Comparison of ENCODE assay signal across 1 cellular context in the genomic region with DNA sequence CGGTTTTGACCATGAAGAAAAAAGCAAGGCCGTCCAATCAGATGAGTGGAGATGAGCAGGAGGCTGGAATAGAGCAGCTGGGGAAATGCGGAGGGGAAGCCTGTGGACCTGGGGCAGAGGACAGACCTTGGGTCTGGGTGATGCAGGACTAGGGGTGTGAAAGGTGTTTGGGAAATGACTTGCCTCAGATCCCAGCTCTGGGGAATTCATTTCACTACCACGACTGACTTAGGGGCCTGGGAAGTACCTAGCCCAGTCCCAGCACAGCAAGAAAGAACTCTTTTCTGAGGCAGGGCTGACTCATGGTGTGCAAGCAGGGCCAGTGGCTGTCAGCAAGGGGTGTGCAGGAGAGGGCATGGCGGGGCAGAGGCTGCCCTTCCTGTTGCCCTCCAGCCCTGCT.
TF ChIP-seq lines count a peak whose summit lies in the region.

No MANE protein-coding gene starts in this region.

TF ChIP-seq in GM12878, 131 proteins besides CTCF, POLR2A, EP300 and RAD21 (continued from another document and continues in another):
- TF ChIP-seq, protein P1, sequence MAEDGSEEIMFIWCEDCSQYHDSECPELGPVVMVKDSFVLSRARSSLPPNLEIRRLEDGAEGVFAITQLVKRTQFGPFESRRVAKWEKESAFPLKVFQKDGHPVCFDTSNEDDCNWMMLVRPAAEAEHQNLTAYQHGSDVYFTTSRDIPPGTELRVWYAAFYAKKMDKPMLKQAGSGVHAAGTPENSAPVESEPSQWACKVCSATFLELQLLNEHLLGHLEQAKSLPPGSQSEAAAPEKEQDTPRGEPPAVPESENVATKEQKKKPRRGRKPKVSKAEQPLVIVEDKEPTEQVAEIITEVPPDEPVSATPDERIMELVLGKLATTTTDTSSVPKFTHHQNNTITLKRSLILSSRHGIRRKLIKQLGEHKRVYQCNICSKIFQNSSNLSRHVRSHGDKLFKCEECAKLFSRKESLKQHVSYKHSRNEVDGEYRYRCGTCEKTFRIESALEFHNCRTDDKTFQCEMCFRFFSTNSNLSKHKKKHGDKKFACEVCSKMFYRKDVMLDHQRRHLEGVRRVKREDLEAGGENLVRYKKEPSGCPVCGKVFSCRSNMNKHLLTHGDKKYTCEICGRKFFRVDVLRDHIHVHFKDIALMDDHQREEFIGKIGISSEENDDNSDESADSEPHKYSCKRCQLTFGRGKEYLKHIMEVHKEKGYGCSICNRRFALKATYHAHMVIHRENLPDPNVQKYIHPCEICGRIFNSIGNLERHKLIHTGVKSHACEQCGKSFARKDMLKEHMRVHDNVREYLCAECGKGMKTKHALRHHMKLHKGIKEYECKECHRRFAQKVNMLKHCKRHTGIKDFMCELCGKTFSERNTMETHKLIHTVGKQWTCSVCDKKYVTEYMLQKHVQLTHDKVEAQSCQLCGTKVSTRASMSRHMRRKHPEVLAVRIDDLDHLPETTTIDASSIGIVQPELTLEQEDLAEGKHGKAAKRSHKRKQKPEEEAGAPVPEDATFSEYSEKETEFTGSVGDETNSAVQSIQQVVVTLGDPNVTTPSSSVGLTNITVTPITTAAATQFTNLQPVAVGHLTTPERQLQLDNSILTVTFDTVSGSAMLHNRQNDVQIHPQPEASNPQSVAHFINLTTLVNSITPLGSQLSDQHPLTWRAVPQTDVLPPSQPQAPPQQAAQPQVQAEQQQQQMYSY (CRISPR knock-in tag; IDR thresholded peaks at IDR 0.05), result no peak
- TF ChIP-seq SIX5 (IDR thresholded peaks at IDR 0.05; ENCODE audit: low read depth, low read length, severe bottlenecking) (no peak), KLF5 (IDR thresholded peaks at IDR 0.05; ENCODE audit: partially characterized antibody) (no peak), TBL1XR1 (IDR thresholded peaks at IDR 0.05; ENCODE audit: low read depth, low read length) (no peak), CREM (IDR thresholded peaks at IDR 0.05; ENCODE audit: low read depth) (peak; percentile 14; the same call in 1 of the 2 replicates), ZNF274 (IDR thresholded peaks at IDR 0.05; ENCODE audit: insufficient read depth, insufficient read length) (no peak), SMARCA5 (IDR thresholded peaks at IDR 0.05) (no peak), MEF2B (IDR thresholded peaks at IDR 0.05; ENCODE audit: partially characterized antibody, poor library complexity, severe bottlenecking) (peak; percentile 95), CBFB (IDR thresholded peaks at IDR 0.05; ENCODE audit: low read depth) (no peak), CHD4 (IDR thresholded peaks at IDR 0.05) (no peak), NBN (IDR thresholded peaks at IDR 0.05) (peak; percentile 72), TARDBP (IDR thresholded peaks at IDR 0.05; ENCODE audit: borderline replicate concordance) (no peak), PAX5 (IDR thresholded peaks at IDR 0.05; ENCODE audit: borderline replicate concordance, low read depth, low read length) (peak; percentile 64; the same call in 1 of the 2 replicates), MEF2A (IDR thresholded peaks at IDR 0.05; ENCODE audit: insufficient read depth, low read depth, low read length) (no peak), WRNIP1 (IDR thresholded peaks at IDR 0.05; ENCODE audit: borderline replicate concordance, low read depth, low read length) (no peak), E4F1 (IDR thresholded peaks at IDR 0.05; ENCODE audit: borderline replicate concordance, partially characterized antibody) (no peak), PML (IDR thresholded peaks at IDR 0.05; ENCODE audit: low read length) (no peak), MYC (IDR thresholded peaks at IDR 0.05; ENCODE audit: insufficient read depth, insufficient read length, insufficient replicate concordance, low read length, severe bottlenecking) (no peak), GABPA (IDR thresholded peaks at IDR 0.05; ENCODE audit: low read depth) (no peak), PKNOX1 (IDR thresholded peaks at IDR 0.05) (no peak), IKZF1 (conservative IDR thresholded peaks at IDR 0.05) (peak; percentile 85), NFIC (IDR thresholded peaks at IDR 0.05; ENCODE audit: low read depth, low read length) (no peak; the same call in 1 of the 2 replicates), ATF3 (IDR thresholded peaks at IDR 0.05; ENCODE audit: borderline replicate concordance, extremely low read depth, low read depth, low read length) (no peak), FOXK2 (IDR thresholded peaks at IDR 0.05) (no peak), SREBF2 (IDR thresholded peaks at IDR 0.05; ENCODE audit: low read length) (no peak), BCL3 (IDR thresholded peaks at IDR 0.05; ENCODE audit: borderline replicate concordance, insufficient read depth, low read depth, low read length, poor library complexity, severe bottlenecking) (peak; percentile 96), YY1 (IDR thresholded peaks at IDR 0.05; ENCODE audit: low read depth, low read length) (no peak; the same call in 1 of the 2 replicates), RAD51 (IDR thresholded peaks at IDR 0.05) (no peak), KDM1A (IDR thresholded peaks at IDR 0.05; ENCODE audit: borderline replicate concordance) (no peak), SREBF1 (IDR thresholded peaks at IDR 0.05; ENCODE audit: low read length) (no peak), SMAD1 (IDR thresholded peaks at IDR 0.05; ENCODE audit: low read depth, partially characterized antibody) (no peak), RBBP5 (conservative IDR thresholded peaks at IDR 0.05) (no peak), ASH2L (IDR thresholded peaks at IDR 0.05; ENCODE audit: borderline replicate concordance, low read depth) (no peak), ZNF24 (IDR thresholded peaks at IDR 0.05) (no peak), NR2F1 (conservative IDR thresholded peaks at IDR 0.05) (peak; percentile 77)
- TF ChIP-seq, protein P2, sequence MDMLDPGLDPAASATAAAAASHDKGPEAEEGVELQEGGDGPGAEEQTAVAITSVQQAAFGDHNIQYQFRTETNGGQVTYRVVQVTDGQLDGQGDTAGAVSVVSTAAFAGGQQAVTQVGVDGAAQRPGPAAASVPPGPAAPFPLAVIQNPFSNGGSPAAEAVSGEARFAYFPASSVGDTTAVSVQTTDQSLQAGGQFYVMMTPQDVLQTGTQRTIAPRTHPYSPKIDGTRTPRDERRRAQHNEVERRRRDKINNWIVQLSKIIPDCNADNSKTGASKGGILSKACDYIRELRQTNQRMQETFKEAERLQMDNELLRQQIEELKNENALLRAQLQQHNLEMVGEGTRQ (IDR thresholded peaks at IDR 0.05; ENCODE audit: borderline replicate concordance, low read depth, low read length), result no peak
- TF ChIP-seq, protein P3, sequence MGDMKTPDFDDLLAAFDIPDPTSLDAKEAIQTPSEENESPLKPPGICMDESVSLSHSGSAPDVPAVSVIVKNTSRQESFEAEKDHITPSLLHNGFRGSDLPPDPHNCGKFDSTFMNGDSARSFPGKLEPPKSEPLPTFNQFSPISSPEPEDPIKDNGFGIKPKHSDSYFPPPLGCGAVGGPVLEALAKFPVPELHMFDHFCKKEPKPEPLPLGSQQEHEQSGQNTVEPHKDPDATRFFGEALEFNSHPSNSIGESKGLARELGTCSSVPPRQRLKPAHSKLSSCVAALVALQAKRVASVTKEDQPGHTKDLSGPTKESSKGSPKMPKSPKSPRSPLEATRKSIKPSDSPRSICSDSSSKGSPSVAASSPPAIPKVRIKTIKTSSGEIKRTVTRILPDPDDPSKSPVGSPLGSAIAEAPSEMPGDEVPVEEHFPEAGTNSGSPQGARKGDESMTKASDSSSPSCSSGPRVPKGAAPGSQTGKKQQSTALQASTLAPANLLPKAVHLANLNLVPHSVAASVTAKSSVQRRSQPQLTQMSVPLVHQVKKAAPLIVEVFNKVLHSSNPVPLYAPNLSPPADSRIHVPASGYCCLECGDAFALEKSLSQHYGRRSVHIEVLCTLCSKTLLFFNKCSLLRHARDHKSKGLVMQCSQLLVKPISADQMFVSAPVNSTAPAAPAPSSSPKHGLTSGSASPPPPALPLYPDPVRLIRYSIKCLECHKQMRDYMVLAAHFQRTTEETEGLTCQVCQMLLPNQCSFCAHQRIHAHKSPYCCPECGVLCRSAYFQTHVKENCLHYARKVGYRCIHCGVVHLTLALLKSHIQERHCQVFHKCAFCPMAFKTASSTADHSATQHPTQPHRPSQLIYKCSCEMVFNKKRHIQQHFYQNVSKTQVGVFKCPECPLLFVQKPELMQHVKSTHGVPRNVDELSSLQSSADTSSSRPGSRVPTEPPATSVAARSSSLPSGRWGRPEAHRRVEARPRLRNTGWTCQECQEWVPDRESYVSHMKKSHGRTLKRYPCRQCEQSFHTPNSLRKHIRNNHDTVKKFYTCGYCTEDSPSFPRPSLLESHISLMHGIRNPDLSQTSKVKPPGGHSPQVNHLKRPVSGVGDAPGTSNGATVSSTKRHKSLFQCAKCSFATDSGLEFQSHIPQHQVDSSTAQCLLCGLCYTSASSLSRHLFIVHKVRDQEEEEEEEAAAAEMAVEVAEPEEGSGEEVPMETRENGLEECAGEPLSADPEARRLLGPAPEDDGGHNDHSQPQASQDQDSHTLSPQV (IDR thresholded peaks at IDR 0.05), result no peak
- TF ChIP-seq, protein P4, sequence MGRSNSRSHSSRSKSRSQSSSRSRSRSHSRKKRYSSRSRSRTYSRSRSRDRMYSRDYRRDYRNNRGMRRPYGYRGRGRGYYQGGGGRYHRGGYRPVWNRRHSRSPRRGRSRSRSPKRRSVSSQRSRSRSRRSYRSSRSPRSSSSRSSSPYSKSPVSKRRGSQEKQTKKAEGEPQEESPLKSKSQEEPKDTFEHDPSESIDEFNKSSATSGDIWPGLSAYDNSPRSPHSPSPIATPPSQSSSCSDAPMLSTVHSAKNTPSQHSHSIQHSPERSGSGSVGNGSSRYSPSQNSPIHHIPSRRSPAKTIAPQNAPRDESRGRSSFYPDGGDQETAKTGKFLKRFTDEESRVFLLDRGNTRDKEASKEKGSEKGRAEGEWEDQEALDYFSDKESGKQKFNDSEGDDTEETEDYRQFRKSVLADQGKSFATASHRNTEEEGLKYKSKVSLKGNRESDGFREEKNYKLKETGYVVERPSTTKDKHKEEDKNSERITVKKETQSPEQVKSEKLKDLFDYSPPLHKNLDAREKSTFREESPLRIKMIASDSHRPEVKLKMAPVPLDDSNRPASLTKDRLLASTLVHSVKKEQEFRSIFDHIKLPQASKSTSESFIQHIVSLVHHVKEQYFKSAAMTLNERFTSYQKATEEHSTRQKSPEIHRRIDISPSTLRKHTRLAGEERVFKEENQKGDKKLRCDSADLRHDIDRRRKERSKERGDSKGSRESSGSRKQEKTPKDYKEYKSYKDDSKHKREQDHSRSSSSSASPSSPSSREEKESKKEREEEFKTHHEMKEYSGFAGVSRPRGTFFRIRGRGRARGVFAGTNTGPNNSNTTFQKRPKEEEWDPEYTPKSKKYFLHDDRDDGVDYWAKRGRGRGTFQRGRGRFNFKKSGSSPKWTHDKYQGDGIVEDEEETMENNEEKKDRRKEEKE (IDR thresholded peaks at IDR 0.05), result no peak
- TF ChIP-seq, protein P5, sequence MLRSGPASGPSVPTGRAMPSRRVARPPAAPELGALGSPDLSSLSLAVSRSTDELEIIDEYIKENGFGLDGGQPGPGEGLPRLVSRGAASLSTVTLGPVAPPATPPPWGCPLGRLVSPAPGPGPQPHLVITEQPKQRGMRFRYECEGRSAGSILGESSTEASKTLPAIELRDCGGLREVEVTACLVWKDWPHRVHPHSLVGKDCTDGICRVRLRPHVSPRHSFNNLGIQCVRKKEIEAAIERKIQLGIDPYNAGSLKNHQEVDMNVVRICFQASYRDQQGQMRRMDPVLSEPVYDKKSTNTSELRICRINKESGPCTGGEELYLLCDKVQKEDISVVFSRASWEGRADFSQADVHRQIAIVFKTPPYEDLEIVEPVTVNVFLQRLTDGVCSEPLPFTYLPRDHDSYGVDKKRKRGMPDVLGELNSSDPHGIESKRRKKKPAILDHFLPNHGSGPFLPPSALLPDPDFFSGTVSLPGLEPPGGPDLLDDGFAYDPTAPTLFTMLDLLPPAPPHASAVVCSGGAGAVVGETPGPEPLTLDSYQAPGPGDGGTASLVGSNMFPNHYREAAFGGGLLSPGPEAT (IDR thresholded peaks at IDR 0.05; ENCODE audit: low read depth), result peak; percentile 88
- TF ChIP-seq, protein P6, sequence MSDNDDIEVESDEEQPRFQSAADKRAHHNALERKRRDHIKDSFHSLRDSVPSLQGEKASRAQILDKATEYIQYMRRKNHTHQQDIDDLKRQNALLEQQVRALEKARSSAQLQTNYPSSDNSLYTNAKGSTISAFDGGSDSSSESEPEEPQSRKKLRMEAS (IDR thresholded peaks at IDR 0.05; ENCODE audit: low read depth, low read length), result no peak
